In genomic region chr6:26520088-26520839, GRCh38 we compare ENCODE assay signal across 1 cellular context.
TF ChIP-seq lines count a peak whose summit lies in the region.

No MANE protein-coding gene starts in this region.

TF ChIP-seq in GM12878, 131 proteins besides CTCF, POLR2A, EP300 and RAD21 (continued from another document):
- TF ChIP-seq, protein P1, sequence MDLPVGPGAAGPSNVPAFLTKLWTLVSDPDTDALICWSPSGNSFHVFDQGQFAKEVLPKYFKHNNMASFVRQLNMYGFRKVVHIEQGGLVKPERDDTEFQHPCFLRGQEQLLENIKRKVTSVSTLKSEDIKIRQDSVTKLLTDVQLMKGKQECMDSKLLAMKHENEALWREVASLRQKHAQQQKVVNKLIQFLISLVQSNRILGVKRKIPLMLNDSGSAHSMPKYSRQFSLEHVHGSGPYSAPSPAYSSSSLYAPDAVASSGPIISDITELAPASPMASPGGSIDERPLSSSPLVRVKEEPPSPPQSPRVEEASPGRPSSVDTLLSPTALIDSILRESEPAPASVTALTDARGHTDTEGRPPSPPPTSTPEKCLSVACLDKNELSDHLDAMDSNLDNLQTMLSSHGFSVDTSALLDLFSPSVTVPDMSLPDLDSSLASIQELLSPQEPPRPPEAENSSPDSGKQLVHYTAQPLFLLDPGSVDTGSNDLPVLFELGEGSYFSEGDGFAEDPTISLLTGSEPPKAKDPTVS (IDR thresholded peaks at IDR 0.05; ENCODE audit: low read depth, low read length): no peak
- TF ChIP-seq RELB (IDR thresholded peaks at IDR 0.05; ENCODE audit: low read depth) (peak; percentile 58; the same call in 1 of the 2 replicates), POLR2AphosphoS2 (IDR thresholded peaks at IDR 0.05; ENCODE audit: low read depth, low read length) (no peak), RAD51 (IDR thresholded peaks at IDR 0.05) (peak; percentile 74), ZBTB40 (IDR thresholded peaks at IDR 0.05; ENCODE audit: borderline replicate concordance) (no peak; the same call in 1 of the 2 replicates), IKZF1 (conservative IDR thresholded peaks at IDR 0.05) (peak; percentile 29)
- TF ChIP-seq, protein P2, sequence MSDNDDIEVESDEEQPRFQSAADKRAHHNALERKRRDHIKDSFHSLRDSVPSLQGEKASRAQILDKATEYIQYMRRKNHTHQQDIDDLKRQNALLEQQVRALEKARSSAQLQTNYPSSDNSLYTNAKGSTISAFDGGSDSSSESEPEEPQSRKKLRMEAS (IDR thresholded peaks at IDR 0.05; ENCODE audit: low read depth, low read length): peak; percentile 51; the same call in 1 of the 2 replicates
- TF ChIP-seq, protein P3, sequence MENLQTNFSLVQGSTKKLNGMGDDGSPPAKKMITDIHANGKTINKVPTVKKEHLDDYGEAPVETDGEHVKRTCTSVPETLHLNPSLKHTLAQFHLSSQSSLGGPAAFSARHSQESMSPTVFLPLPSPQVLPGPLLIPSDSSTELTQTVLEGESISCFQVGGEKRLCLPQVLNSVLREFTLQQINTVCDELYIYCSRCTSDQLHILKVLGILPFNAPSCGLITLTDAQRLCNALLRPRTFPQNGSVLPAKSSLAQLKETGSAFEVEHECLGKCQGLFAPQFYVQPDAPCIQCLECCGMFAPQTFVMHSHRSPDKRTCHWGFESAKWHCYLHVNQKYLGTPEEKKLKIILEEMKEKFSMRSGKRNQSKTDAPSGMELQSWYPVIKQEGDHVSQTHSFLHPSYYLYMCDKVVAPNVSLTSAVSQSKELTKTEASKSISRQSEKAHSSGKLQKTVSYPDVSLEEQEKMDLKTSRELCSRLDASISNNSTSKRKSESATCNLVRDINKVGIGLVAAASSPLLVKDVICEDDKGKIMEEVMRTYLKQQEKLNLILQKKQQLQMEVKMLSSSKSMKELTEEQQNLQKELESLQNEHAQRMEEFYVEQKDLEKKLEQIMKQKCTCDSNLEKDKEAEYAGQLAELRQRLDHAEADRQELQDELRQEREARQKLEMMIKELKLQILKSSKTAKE (IDR thresholded peaks at IDR 0.05; ENCODE audit: low read depth, poor library complexity, severe bottlenecking): no peak
